In genomic region chrX:38285649-38286048, GRCh38 we compare ENCODE assay signal across 17 cellular contexts.
DNase-seq lines count a peak whose midpoint lies in the region; ATAC-seq and TF ChIP-seq lines count a peak whose summit lies in the region.
"Had no signal": no experiment of that assay in that cellular context is flagged by ENCODE, and none has a peak within 500 bp of the region (broad histone marks: within the 10 kb centered on the region; RNA-seq: fewer than 3 reads in every experiment).

No MANE protein-coding gene starts in this region.

- no peak for TF ChIP-seq CTCF in HEK293 (tag by site-specific recombination; IDR thresholded peaks at IDR 0.05)

- POLR2A ChIA-PET in HEK293 (lab: Yijun Ruan, JAX), result no interaction called here

- H3K9me3 Mint-ChIP-seq in activated naive CD4-positive, alpha-beta T cell treated with anti-CD3 and anti-CD28 coated beads, Interleukin-2, amount 50 U/mL, for 24 hours, result no peaks in the 10 kb centered on the region
- peaks cover 8% of the 10 kb centered on the region for H3K9me3 Mint-ChIP-seq in memory B cell
- H3K9me3 Mint-ChIP-seq: CD4-positive, alpha-beta T cell; CD8-positive, alpha-beta T cell had no signal

- H3K4me3 ChIP-seq in HEK293 (ENCODE audit: low read depth, low read length), result no peak overlapping the region
- H3K4me3 ChIP-seq: A549; BLaER1 treated with 17β-estradiol and CSF1 and Interleukin-3, amounts not matched to agents 10 nM and 100 nM had no signal

- no peak for ATAC-seq in memory B cell (ENCODE audit: low read depth)
- no peak for ATAC-seq in GM18520 (IDR thresholded peaks at IDR 0.05; ENCODE audit: unreplicated experiment)
- ATAC-seq: A549; CD8-positive, alpha-beta T cell had no signal

- no peaks in the 10 kb centered on the region for H3K27me3 Mint-ChIP-seq in activated naive CD4-positive, alpha-beta T cell treated with anti-CD3 and anti-CD28 coated beads, Interleukin-2, amount 50 U/mL, for 24 hours
- no peaks in the 10 kb centered on the region for H3K27me3 Mint-ChIP-seq in memory B cell
- H3K27me3 Mint-ChIP-seq: B cell; CD4-positive, alpha-beta T cell had no signal

- peaks cover 5% of the 10 kb centered on the region for H3K36me3 Mint-ChIP-seq in activated naive CD4-positive, alpha-beta T cell treated with anti-CD3 and anti-CD28 coated beads, Interleukin-2, amount 50 U/mL, for 24 hours
- peaks cover 24% of the 10 kb centered on the region for H3K36me3 Mint-ChIP-seq in memory B cell

- H3K4me3 Mint-ChIP-seq in activated naive CD4-positive, alpha-beta T cell treated with anti-CD3 and anti-CD28 coated beads, Interleukin-2, amount 50 U/mL, for 24 hours, result no peak overlapping the region
- no peak overlapping the region for H3K4me3 Mint-ChIP-seq in memory B cell
- H3K4me3 Mint-ChIP-seq: B cell; CD4-positive, alpha-beta T cell; CD8-positive, alpha-beta T cell had no signal

- no peaks in the 10 kb centered on the region for H3K9me3 ChIP-seq in HEK293 (ENCODE audit: control insufficient read depth, insufficient read depth, low read depth, low read length)
- H3K9me3 ChIP-seq: A549, Caco-2 had no signal

- no peaks in the 10 kb centered on the region for H3K4me1 ChIP-seq in HEK293 (ENCODE audit: control insufficient read depth, insufficient read depth, low read length)
- H3K4me1 ChIP-seq: A549; BLaER1 treated with 17β-estradiol and CSF1 and Interleukin-3, amounts not matched to agents 10 nM and 100 nM; Caco-2 had no signal

- peaks cover 0 to 3% of the 10 kb centered on the region in 2 experiments; a peak in 2 of 3 replicates for H3K36me3 ChIP-seq in HEK293 (ENCODE audit: control insufficient read depth in 2 of 2, insufficient read depth in 1 of 2, low read length in 2 of 2)

- no peak overlapping the region for H3K27ac ChIP-seq in HEK293 (ENCODE audit: extremely low read depth, low read depth, low read length)
- H3K27ac ChIP-seq: 22Rv1; A549; BLaER1 treated with 17β-estradiol and CSF1 and Interleukin-3, amounts not matched to agents 10 nM and 100 nM; C4-2B had no signal

- CTCF ChIA-PET in HEK293 (lab: Yijun Ruan, JAX), result no interaction called here

- no peaks in the 10 kb centered on the region for H3K4me1 Mint-ChIP-seq in activated naive CD4-positive, alpha-beta T cell treated with anti-CD3 and anti-CD28 coated beads, Interleukin-2, amount 50 U/mL, for 24 hours
- H3K4me1 Mint-ChIP-seq in memory B cell, result peaks cover 13% of the 10 kb centered on the region

- peak overlapping the region; percentile 9 for H3K27ac Mint-ChIP-seq in activated naive CD4-positive, alpha-beta T cell treated with anti-CD3 and anti-CD28 coated beads, Interleukin-2, amount 50 U/mL, for 24 hours
- H3K27ac Mint-ChIP-seq in memory B cell, result peak overlapping the region; percentile 58
- H3K27ac Mint-ChIP-seq: B cell; CD4-positive, alpha-beta T cell; CD8-positive, alpha-beta T cell had no signal

- DNase-seq in activated naive CD4-positive, alpha-beta T cell (lab: John Stamatoyannopoulos, UW), result no peak
- DNase-seq in memory B cell (ENCODE audit: low spot score in 2 of 2), result no peak
- DNase-seq: AML-193; Caco-2; Calu3; CD4-positive, alpha-beta T cell; CD8-positive, alpha-beta T cell; DMS79 treated with DMSO at 0.1 percent for 48 hours; GF-D8 had no signal

TF ChIP-seq in HEK293, 187 proteins besides CTCF, POLR2A, EP300 and RAD21:
- peak; percentile 42; the same call in 1 of the 2 replicates for TF ChIP-seq ZNF366 (tag by site-specific recombination; conservative IDR thresholded peaks at IDR 0.05)
- no peak for TF ChIP-seq ZNF501 (tag by site-specific recombination; IDR thresholded peaks at IDR 0.05)
- 0 out of 2 replicates have a peak, but pooled peaks have one; percentile 34 for TF ChIP-seq ZNF398 (tag by site-specific recombination; IDR thresholded peaks at IDR 0.05)
- TF ChIP-seq ZBTB26 (tag by site-specific recombination; optimal IDR thresholded peaks at IDR 0.05), result no peak
- TF ChIP-seq ZNF513 (tag by site-specific recombination; IDR thresholded peaks at IDR 0.05), result peak; percentile 77
- no peak for TF ChIP-seq ZNF19 (tag by site-specific recombination; IDR thresholded peaks at IDR 0.05; ENCODE audit: low read depth)
- TF ChIP-seq ZNF324 (tag by site-specific recombination; IDR thresholded peaks at IDR 0.05), result no peak
- TF ChIP-seq ZNF292 (tag by site-specific recombination; IDR thresholded peaks at IDR 0.05; ENCODE audit: borderline replicate concordance, low read depth), result no peak
